Comparison of ENCODE assay signal across 20 cellular contexts in genomic region chr22:25410849-25411248, GRCh38.
DNase-seq lines count a peak whose midpoint lies in the region; ATAC-seq and FAIRE-seq lines count a peak whose summit lies in the region.
"Had no signal": no experiment of that assay in that cellular context is flagged by ENCODE, and none has a peak within 500 bp of the region (broad histone marks: within the 10 kb centered on the region; RNA-seq: fewer than 3 reads in every experiment).

No MANE protein-coding gene starts in this region.

- no peaks in the 10 kb centered on the region for H3K36me3 Mint-ChIP-seq in activated naive CD4-positive, alpha-beta T cell treated with anti-CD3 and anti-CD28 coated beads for 36 hours (ENCODE audit: low read depth)
- peaks cover 5% of the 10 kb centered on the region for H3K36me3 Mint-ChIP-seq in activated T-helper 1 cell treated with anti-CD3 and anti-CD28 coated beads, Interleukin-12 subunit alpha, Interleukin-12 subunit beta, Interleukin-2, Interleukin-4 antibody, amounts not matched to agents 30 ng/mL and 10 ng/mL and 1 ng/mL, durations not matched to agents 14 hours and 24 hours and 36 hours (ENCODE audit: low read depth)

- peaks cover 0 to 2% of the 10 kb centered on the region in 2 donors for H3K27me3 ChIP-seq in small intestine (ENCODE audit: control insufficient read depth in 2 of 2, insufficient read depth in 2 of 2, low read length in 2 of 2)
- H3K27me3 ChIP-seq: hepatocyte, uterus had no signal

- H3K9me3 Mint-ChIP-seq in activated naive CD4-positive, alpha-beta T cell treated with anti-CD3 and anti-CD28 coated beads for 36 hours: peaks cover 10% of the 10 kb centered on the region
- H3K9me3 Mint-ChIP-seq in activated T-helper 1 cell treated with anti-CD3 and anti-CD28 coated beads, Interleukin-12 subunit alpha, Interleukin-12 subunit beta, Interleukin-2, Interleukin-4 antibody, amounts not matched to agents 30 ng/mL and 10 ng/mL and 1 ng/mL, durations not matched to agents 14 hours and 24 hours and 36 hours: no peaks in the 10 kb centered on the region

- peaks cover 11% of the 10 kb centered on the region for H3K4me1 Mint-ChIP-seq in activated naive CD4-positive, alpha-beta T cell treated with anti-CD3 and anti-CD28 coated beads for 36 hours (ENCODE audit: low read depth)
- peaks cover 6% of the 10 kb centered on the region for H3K4me1 Mint-ChIP-seq in activated T-helper 1 cell treated with anti-CD3 and anti-CD28 coated beads, Interleukin-12 subunit alpha, Interleukin-12 subunit beta, Interleukin-2, Interleukin-4 antibody, amounts not matched to agents 30 ng/mL and 10 ng/mL and 1 ng/mL, durations not matched to agents 14 hours and 24 hours and 36 hours (ENCODE audit: low read depth)

- WGBS in small intestine, 3 donors: 18 to 48% (median 35%) methylated on average over 4 of the region's 4 CpGs

- no peak for DNase-seq in activated naive CD4-positive, alpha-beta T cell treated with anti-CD3 and anti-CD28 coated beads for 36 hours
- DNase-seq in activated naive CD4-positive, alpha-beta T cell treated with Interleukin-2 at 50 U/mL for 16 hours: no peak
- DNase-seq in GM18507 (ENCODE audit: extremely low spot score, insufficient read length, low read depth) (no peak), small intestine (peak; percentile 44), NOMO-1 (lab: John Stamatoyannopoulos, UW; ENCODE audit: unreplicated experiment in 2 of 2) (no peak), epidermal melanocyte (ENCODE audit: insufficient read length, low spot score) (no peak), left ventricle myocardium superior (no peak)
- no peak for DNase-seq in activated T-helper 1 cell treated with anti-CD3 and anti-CD28 coated beads, Interleukin-12 subunit alpha, Interleukin-12 subunit beta, Interleukin-2, Interleukin-4 antibody, amounts not matched to agents 30 ng/mL and 10 ng/mL and 1 ng/mL, durations not matched to agents 14 hours and 24 hours and 36 hours (ENCODE audit: low spot score)
- DNase-seq: activated gamma-delta T cell, IMR-90, islet precursor cell, mammary epithelial cell, NCI-H146, NCI-H748 treated with DMSO at 0.1 percent for 48 hours, nephron progenitor cell, SHP77, uterus had no signal

- intact Hi-C loops in activated naive CD4-positive, alpha-beta T cell treated with anti-CD3 and anti-CD28 coated beads for 36 hours (cut with micrococcal nuclease): no loop called here
- intact Hi-C loops in activated T-helper 1 cell treated with anti-CD3 and anti-CD28 coated beads, Interleukin-12 subunit alpha, Interleukin-12 subunit beta, Interleukin-2, Interleukin-4 antibody, amounts not matched to agents 30 ng/mL and 10 ng/mL and 1 ng/mL, durations not matched to agents 14 hours and 24 hours and 36 hours (cut with micrococcal nuclease): no loop called here
- intact Hi-C loops in left ventricle myocardium superior (cut with micrococcal nuclease): no loop called here

- no peaks in the 10 kb centered on the region for H3K9me3 ChIP-seq in small intestine (ENCODE audit: control insufficient read depth, low read depth)
- H3K9me3 ChIP-seq: uterus had no signal

- peak overlapping the region; percentile 45 for H3K4me3 Mint-ChIP-seq in activated naive CD4-positive, alpha-beta T cell treated with anti-CD3 and anti-CD28 coated beads for 36 hours
- peak overlapping the region; percentile 58 for H3K4me3 Mint-ChIP-seq in activated T-helper 1 cell treated with anti-CD3 and anti-CD28 coated beads, Interleukin-12 subunit alpha, Interleukin-12 subunit beta, Interleukin-2, Interleukin-4 antibody, amounts not matched to agents 30 ng/mL and 10 ng/mL and 1 ng/mL, durations not matched to agents 14 hours and 24 hours and 36 hours
- H3K4me3 Mint-ChIP-seq: nephron progenitor cell had no signal

- H3K27me3 Mint-ChIP-seq in activated naive CD4-positive, alpha-beta T cell treated with anti-CD3 and anti-CD28 coated beads for 36 hours (ENCODE audit: low read depth): no peaks in the 10 kb centered on the region
- H3K27me3 Mint-ChIP-seq in activated T-helper 1 cell treated with anti-CD3 and anti-CD28 coated beads, Interleukin-12 subunit alpha, Interleukin-12 subunit beta, Interleukin-2, Interleukin-4 antibody, amounts not matched to agents 30 ng/mL and 10 ng/mL and 1 ng/mL, durations not matched to agents 14 hours and 24 hours and 36 hours (ENCODE audit: insufficient read depth): peaks cover 16% of the 10 kb centered on the region

- peak; percentile 54 for FAIRE-seq in GM18507 (lab: Jason Lieb, UNC)
- FAIRE-seq in small intestine (lab: Jason Lieb, UNC): no peak
- FAIRE-seq: colon, endometrium had no signal

- peaks cover 0 to 2% of the 10 kb centered on the region in 2 donors for H3K4me1 ChIP-seq in small intestine (ENCODE audit: control insufficient read depth in 2 of 2, insufficient read depth in 1 of 2, low read depth in 1 of 2, low read length in 1 of 2)
- H3K4me1 ChIP-seq: uterus had no signal

- CTCF ChIA-PET in activated naive CD4-positive, alpha-beta T cell treated with anti-CD3 and anti-CD28 coated beads for 36 hours (lab: Charles Lee): interaction anchor here (0.6 to 0.7 kb wide), 3 partner anchors 33 to 329 kb away, joined by 3 to 5 read pairs (median 3); no protein-coding TSS in a partner anchor

- no peak for ATAC-seq in left ventricle myocardium superior

- H3K4me3 ChIP-seq in small intestine (ENCODE audit: low read depth in 1 of 2, low read length in 2 of 2): no peak overlapping the region
- H3K4me3 ChIP-seq: hepatocyte, uterus had no signal

- peak overlapping the region in 1 of 2 donors; percentile 45 for H3K27ac ChIP-seq in small intestine (ENCODE audit: low read depth in 1 of 2, low read length in 1 of 2)
- H3K27ac ChIP-seq: hepatocyte, uterus had no signal

- no peaks in the 10 kb centered on the region for H3K36me3 ChIP-seq in small intestine (ENCODE audit: control insufficient read depth in 2 of 2, insufficient read depth in 2 of 2, low read length in 2 of 2)
- H3K36me3 ChIP-seq: uterus had no signal

- no peak overlapping the region for H3K27ac Mint-ChIP-seq in activated naive CD4-positive, alpha-beta T cell treated with anti-CD3 and anti-CD28 coated beads for 36 hours
- H3K27ac Mint-ChIP-seq in activated T-helper 1 cell treated with anti-CD3 and anti-CD28 coated beads, Interleukin-12 subunit alpha, Interleukin-12 subunit beta, Interleukin-2, Interleukin-4 antibody, amounts not matched to agents 30 ng/mL and 10 ng/mL and 1 ng/mL, durations not matched to agents 14 hours and 24 hours and 36 hours: peak overlapping the region; percentile 68
- H3K27ac Mint-ChIP-seq: nephron progenitor cell had no signal
